ENCODE assay signal across 8 cellular contexts in genomic region chr3:127652246-127652995, GRCh38. TPM values are rescaled to one million over a fixed set of nuclear protein-coding genes. Genes with fewer than 3 reads are reported as not detected.
A peak's percentile ranks its signal among the peaks of the same experiment; 100 is the strongest.
DNase-seq lines count a peak whose midpoint lies in the region; ATAC-seq, FAIRE-seq and TF ChIP-seq lines count a peak whose summit lies in the region.

No MANE protein-coding gene starts in this region.

- FAIRE-seq in HTR-8/SVneo (lab: Jason Lieb, UNC): no peak

- 62 to 100% methylated on average over 2 to 13 of the region's 13 CpGs for WGBS in tibial nerve, 2 donors

- H3K4me1 ChIP-seq in SJSA1 (replicated peaks) (peaks cover 15% of the 10 kb centered on the region), lower lobe of right lung (no peaks in the 10 kb centered on the region), tibial nerve (peaks cover 0 to 17% (median 0%) of the 10 kb centered on the region in 4 donors)

- H3K36me3 ChIP-seq in SJSA1: no peaks in the 10 kb centered on the region
- no peaks in the 10 kb centered on the region for H3K36me3 ChIP-seq in lower lobe of right lung
- no peaks in the 10 kb centered on the region for H3K36me3 ChIP-seq in tibial nerve

- H3K27me3 ChIP-seq in SJSA1 (replicated peaks) (no peaks in the 10 kb centered on the region), lower lobe of right lung (ENCODE audit: low read depth) (no peaks in the 10 kb centered on the region), tibial nerve (no peaks in the 10 kb centered on the region)

- intact Hi-C loops in lower lobe of right lung (cut with DNase I): no loop called here

- DNase-seq in NCI-H2081 (lab: John Stamatoyannopoulos, UW) (peak; percentile 61 to 77), NCI-H2081 treated with DMSO at 0.1 percent for 48 hours (lab: John Stamatoyannopoulos, UW) (no peak), HTR-8/SVneo (ENCODE audit: insufficient read length, low spot score) (peak; percentile 76), SJSA1 (ENCODE audit: low read depth in 1 of 2, low spot score in 2 of 2) (peak; percentile 54 to 61), ecto neural progenitor cell (ENCODE audit: low spot score) (peak; percentile 76), lower lobe of right lung (peak; percentile 64), tibial nerve (ENCODE audit: low spot score in 2 of 2) (peak in 1 of 2 donors; percentile 50)

- H3K4me3 ChIP-seq in SJSA1: no peak overlapping the region
- no peak overlapping the region for H3K4me3 ChIP-seq in lower lobe of right lung
- H3K4me3 ChIP-seq in tibial nerve: no peak overlapping the region

- no peak for TF ChIP-seq EP300 in tibial nerve (IDR thresholded peaks at IDR 0.05)

- peak; percentile 94 for TF ChIP-seq CTCF in lower lobe of right lung (IDR thresholded peaks at IDR 0.05)
- peak; percentile 84 to 92 (median 86) for TF ChIP-seq CTCF in tibial nerve (IDR thresholded peaks at IDR 0.05)

- no peak overlapping the region for H3K27ac ChIP-seq in SJSA1
- H3K27ac ChIP-seq in lower lobe of right lung: no peak overlapping the region
- H3K27ac ChIP-seq in tibial nerve: no peak overlapping the region

- no peaks in the 10 kb centered on the region for H3K9me3 ChIP-seq in SJSA1 (replicated peaks)
- no peaks in the 10 kb centered on the region for H3K9me3 ChIP-seq in lower lobe of right lung
- no peaks in the 10 kb centered on the region for H3K9me3 ChIP-seq in tibial nerve

- TF ChIP-seq POLR2A in tibial nerve (IDR thresholded peaks at IDR 0.05): no peak

- ATAC-seq in lower lobe of right lung (peak; percentile 88 to 89), GM19397 (IDR thresholded peaks at IDR 0.05; ENCODE audit: unreplicated experiment) (no peak)

RNA-seq across cellular contexts. Expression of gene ABTB1, which starts 20.3 kb away (rescaled TPM):
- total RNA-seq in SJSA1 (2014; rRNA removed; shearing (Covaris generic)): 1.3 and 1.4 TPM in 2 replicates
- total RNA-seq in lower lobe of right lung (56.6 TPM), tibial nerve (100 to 1,000 TPM in 3 of 4 donors, 10 to 100 TPM in 1; 86.4 to 134 (median 121) TPM)

RNA-seq across cellular contexts. Expression of gene PODXL2, which starts 23.4 kb away (rescaled TPM):
- total RNA-seq in SJSA1 (2014; rRNA removed; shearing (Covaris generic)): 0.94 and 2.6 TPM in 2 replicates
- total RNA-seq in lower lobe of right lung: 2.2 TPM
- total RNA-seq in tibial nerve: 10 to 100 TPM; 12.7 to 19.8 (median 14.1) TPM

RNA-seq across cellular contexts. Expression of gene MCM2, which starts 54.2 kb away (rescaled TPM):
- total RNA-seq in SJSA1 (2014; rRNA removed; shearing (Covaris generic)): 90.1 and 130 TPM in 2 replicates
- total RNA-seq in lower lobe of right lung (6.1 TPM), tibial nerve (1 to 10 TPM; 4.2 to 7.6 (median 7.5) TPM)

Comparison
In these comparisons a context has a peak if more than half of its experiments do, and no peak if none do; other contexts are left out.
1. RNA of gene ABTB1, which starts 20.3 kb away (total RNA-seq): 86.4 to 134 TPM in tibial nerve and 56.6 TPM in lower lobe of right lung (single experiment); 1.3 to 1.4 TPM in SJSA1; every median in the first group is over 10 times any median in the second.
2. RNA of gene MCM2, which starts 54.2 kb away (total RNA-seq): 90.1 to 130 TPM in SJSA1; 4.2 to 7.6 TPM in tibial nerve and 6.1 TPM in lower lobe of right lung (single experiment); every median in the first group is over 10 times any median in the second.